ENCODE assay signal across 16 cellular contexts in genomic region chr2:203646266-203646864, GRCh38.
"Had no signal": no experiment of that assay in that cellular context is flagged by ENCODE, and none has a peak within 500 bp of the region (broad histone marks: within the 10 kb centered on the region; RNA-seq: fewer than 3 reads in every experiment).

No MANE protein-coding gene starts in this region.

- FAIRE-seq: bronchial epithelial cell, endometrium, islet of Langerhans had no signal

- H3K27me3 ChIP-seq: foreskin keratinocyte, left lung, right atrium auricular region, tibial nerve, vagina had no signal

- H3K4me3 Mint-ChIP-seq: activated CD8-positive, alpha-beta T cell treated with anti-CD3 and anti-CD28 coated beads for 36 hours; activated T-helper 1 cell treated with anti-CD3 and anti-CD28 coated beads, Interleukin-12 subunit alpha, Interleukin-12 subunit beta, Interleukin-2, Interleukin-4 antibody, amounts not matched to agents 30 ng/mL and 10 ng/mL and 1 ng/mL, durations not matched to agents 14 hours and 24 hours and 36 hours; memory B cell; stimulated activated naive B cell treated with anti-CD40 and anti-IgM and Interleukin-4, amounts not matched to agents 10 μg/mL and 1 μg/mL and 100 μg/mL, for 72 hours had no signal

- H3K4me1 Mint-ChIP-seq: memory B cell had no signal

- H3K4me3 ChIP-seq: left lung, right atrium auricular region, smooth muscle cell, tibial nerve, vagina had no signal

- H3K9me3 ChIP-seq: left lung, right atrium auricular region, tibial nerve, vagina had no signal

- H3K9me3 Mint-ChIP-seq: activated CD8-positive, alpha-beta T cell treated with anti-CD3 and anti-CD28 coated beads for 36 hours; activated T-helper 1 cell treated with anti-CD3 and anti-CD28 coated beads, Interleukin-12 subunit alpha, Interleukin-12 subunit beta, Interleukin-2, Interleukin-4 antibody, amounts not matched to agents 30 ng/mL and 10 ng/mL and 1 ng/mL, durations not matched to agents 14 hours and 24 hours and 36 hours; memory B cell; stimulated activated naive B cell treated with anti-CD40 and anti-IgM and Interleukin-4, amounts not matched to agents 10 μg/mL and 1 μg/mL and 100 μg/mL, for 72 hours had no signal

- ATAC-seq: activated CD8-positive, alpha-beta T cell treated with anti-CD3 and anti-CD28 coated beads for 36 hours; foreskin keratinocyte; left lung had no signal

- H3K36me3 Mint-ChIP-seq: memory B cell; stimulated activated naive B cell treated with anti-CD40 and anti-IgM and Interleukin-4, amounts not matched to agents 10 μg/mL and 1 μg/mL and 100 μg/mL, for 72 hours had no signal

- H3K36me3 ChIP-seq: left lung, right atrium auricular region, tibial nerve, vagina had no signal

- H3K27ac ChIP-seq: foreskin keratinocyte, left lung, right atrium auricular region, tibial nerve, vagina had no signal

- H3K4me2 ChIP-seq: smooth muscle cell had no signal

- H3K27ac Mint-ChIP-seq: activated CD8-positive, alpha-beta T cell treated with anti-CD3 and anti-CD28 coated beads for 36 hours; activated T-helper 1 cell treated with anti-CD3 and anti-CD28 coated beads, Interleukin-12 subunit alpha, Interleukin-12 subunit beta, Interleukin-2, Interleukin-4 antibody, amounts not matched to agents 30 ng/mL and 10 ng/mL and 1 ng/mL, durations not matched to agents 14 hours and 24 hours and 36 hours; memory B cell; stimulated activated naive B cell treated with anti-CD40 and anti-IgM and Interleukin-4, amounts not matched to agents 10 μg/mL and 1 μg/mL and 100 μg/mL, for 72 hours had no signal

- H3K27me3 Mint-ChIP-seq: activated CD8-positive, alpha-beta T cell treated with anti-CD3 and anti-CD28 coated beads for 36 hours had no signal

- DNase-seq: activated CD4-positive, alpha-beta T cell treated with anti-CD3 and anti-CD28 coated beads for 4 hours; activated CD8-positive, alpha-beta T cell treated with anti-CD3 and anti-CD28 coated beads for 36 hours; activated naive CD4-positive, alpha-beta T cell; foreskin keratinocyte; head of caudate nucleus; left lung; stimulated activated naive B cell treated with anti-CD40 and anti-IgM and Interleukin-4, amounts not matched to agents 10 μg/mL and 1 μg/mL and 100 μg/mL, for 72 hours had no signal
